ENCODE assay signal across 18 cellular contexts in genomic region chr12:96205909-96206308, GRCh38. TPM values are rescaled to one million over a fixed set of nuclear protein-coding genes. Genes with fewer than 3 reads are reported as not detected.
DNase-seq lines count a peak whose midpoint lies in the region; ATAC-seq and TF ChIP-seq lines count a peak whose summit lies in the region.
"Had no signal": no experiment of that assay in that cellular context is flagged by ENCODE, and none has a peak within 500 bp of the region (broad histone marks: within the 10 kb centered on the region; RNA-seq: fewer than 3 reads in every experiment).

No MANE protein-coding gene starts in this region.

- intact Hi-C loops in natural killer cell (cut with micrococcal nuclease) = no loop called here

- TF ChIP-seq CTCF in natural killer cell (IDR thresholded peaks at IDR 0.05) = no peak

- H3K27me3 Mint-ChIP-seq in natural killer cell (ENCODE audit: low read depth in 2 of 2) = peaks cover 0 to 7% of the 10 kb centered on the region in 2 donors
- no peaks in the 10 kb centered on the region for H3K27me3 Mint-ChIP-seq in natural killer cell treated with Interleukin-12 subunit alpha and Interleukin-12 subunit beta and Interleukin-15 and Interleukin-18, amount 100 ng/mL, for 72 hours
- H3K27me3 Mint-ChIP-seq in T-helper 1 cell treated with Interleukin-12 subunit alpha and Interleukin-12 subunit beta and Interleukin-4 antibody, amounts not matched to agents 30 μg/mL and 1 μg/mL, for 36 hours (ENCODE audit: low read depth) = no peaks in the 10 kb centered on the region
- no peaks in the 10 kb centered on the region for H3K27me3 Mint-ChIP-seq in central memory CD8-positive, alpha-beta T cell
- no peaks in the 10 kb centered on the region for H3K27me3 Mint-ChIP-seq in stimulated activated memory B cell treated with anti-CD40 and anti-IgM and Interleukin-4, amounts not matched to agents 10 μg/mL and 1 μg/mL and 100 μg/mL, for 72 hours

- ATAC-seq in natural killer cell = peak in 1 of 3 donors; percentile 58
- ATAC-seq in natural killer cell treated with Interleukin-12 subunit alpha and Interleukin-12 subunit beta and Interleukin-15 and Interleukin-18, amount 100 ng/mL, for 72 hours = no peak
- ATAC-seq in central memory CD8-positive, alpha-beta T cell (replicated peaks; ENCODE audit: extremely low read depth, poor library complexity, severe bottlenecking) = peak; percentile 69
- ATAC-seq in stimulated activated memory B cell treated with anti-CD40 and anti-IgM and Interleukin-4, amounts not matched to agents 10 μg/mL and 1 μg/mL and 100 μg/mL, for 72 hours = no peak
- ATAC-seq in HG03565 (IDR thresholded peaks at IDR 0.05; ENCODE audit: unreplicated experiment) = no peak
- no peak for ATAC-seq in HG02678 (IDR thresholded peaks at IDR 0.05; ENCODE audit: unreplicated experiment)
- ATAC-seq: HCT116 had no signal

- H3K4me1 Mint-ChIP-seq in natural killer cell = peaks cover 40 to 42% of the 10 kb centered on the region in 2 donors
- peaks cover 44 to 48% of the 10 kb centered on the region in 2 donors for H3K4me1 Mint-ChIP-seq in natural killer cell treated with Interleukin-12 subunit alpha and Interleukin-12 subunit beta and Interleukin-15 and Interleukin-18, amount 100 ng/mL, for 72 hours (ENCODE audit: low read depth in 2 of 2)
- H3K4me1 Mint-ChIP-seq in T-helper 1 cell treated with Interleukin-12 subunit alpha and Interleukin-12 subunit beta and Interleukin-4 antibody, amounts not matched to agents 30 μg/mL and 1 μg/mL, for 36 hours (ENCODE audit: low read depth) = peaks cover 72% of the 10 kb centered on the region
- peaks cover 63% of the 10 kb centered on the region for H3K4me1 Mint-ChIP-seq in central memory CD8-positive, alpha-beta T cell
- peaks cover 98% of the 10 kb centered on the region for H3K4me1 Mint-ChIP-seq in stimulated activated memory B cell treated with anti-CD40 and anti-IgM and Interleukin-4, amounts not matched to agents 10 μg/mL and 1 μg/mL and 100 μg/mL, for 72 hours

- no peak for DNase-seq in natural killer cell
- no peak for DNase-seq in natural killer cell treated with Interleukin-12 subunit alpha and Interleukin-12 subunit beta and Interleukin-15 and Interleukin-18, amount 100 ng/mL, for 72 hours (ENCODE audit: low spot score)
- no peak for DNase-seq in central memory CD8-positive, alpha-beta T cell (ENCODE audit: low spot score in 2 of 2)
- no peak for DNase-seq in NCI-H446 (lab: John Stamatoyannopoulos, UW)
- DNase-seq: effector CD8-positive, alpha-beta T cell; head of caudate nucleus; Kasumi-1; NCI-H187 treated with DMSO at 0.1 percent for 48 hours; NCI-H345; nucleus accumbens; PC-9; retina; substantia nigra had no signal

- H3K36me3 Mint-ChIP-seq in natural killer cell = no peaks in the 10 kb centered on the region
- H3K36me3 Mint-ChIP-seq in natural killer cell treated with Interleukin-12 subunit alpha and Interleukin-12 subunit beta and Interleukin-15 and Interleukin-18, amount 100 ng/mL, for 72 hours = no peaks in the 10 kb centered on the region
- H3K36me3 Mint-ChIP-seq in T-helper 1 cell treated with Interleukin-12 subunit alpha and Interleukin-12 subunit beta and Interleukin-4 antibody, amounts not matched to agents 30 μg/mL and 1 μg/mL, for 36 hours (ENCODE audit: low read depth) = peaks cover 34% of the 10 kb centered on the region
- peaks cover 7% of the 10 kb centered on the region for H3K36me3 Mint-ChIP-seq in central memory CD8-positive, alpha-beta T cell (ENCODE audit: insufficient read depth)
- peaks cover 22% of the 10 kb centered on the region for H3K36me3 Mint-ChIP-seq in stimulated activated memory B cell treated with anti-CD40 and anti-IgM and Interleukin-4, amounts not matched to agents 10 μg/mL and 1 μg/mL and 100 μg/mL, for 72 hours

- peak overlapping the region; percentile 40 for H3K4me3 Mint-ChIP-seq in natural killer cell
- H3K4me3 Mint-ChIP-seq in natural killer cell treated with Interleukin-12 subunit alpha and Interleukin-12 subunit beta and Interleukin-15 and Interleukin-18, amount 100 ng/mL, for 72 hours = no peak overlapping the region
- peak overlapping the region; percentile 13 for H3K4me3 Mint-ChIP-seq in T-helper 1 cell treated with Interleukin-12 subunit alpha and Interleukin-12 subunit beta and Interleukin-4 antibody, amounts not matched to agents 30 μg/mL and 1 μg/mL, for 36 hours
- H3K4me3 Mint-ChIP-seq in central memory CD8-positive, alpha-beta T cell = peak overlapping the region; percentile 27
- H3K4me3 Mint-ChIP-seq in stimulated activated memory B cell treated with anti-CD40 and anti-IgM and Interleukin-4, amounts not matched to agents 10 μg/mL and 1 μg/mL and 100 μg/mL, for 72 hours = no peak overlapping the region

- H3K9me3 Mint-ChIP-seq in natural killer cell = no peaks in the 10 kb centered on the region
- H3K9me3 Mint-ChIP-seq in natural killer cell treated with Interleukin-12 subunit alpha and Interleukin-12 subunit beta and Interleukin-15 and Interleukin-18, amount 100 ng/mL, for 72 hours = no peaks in the 10 kb centered on the region
- H3K9me3 Mint-ChIP-seq in T-helper 1 cell treated with Interleukin-12 subunit alpha and Interleukin-12 subunit beta and Interleukin-4 antibody, amounts not matched to agents 30 μg/mL and 1 μg/mL, for 36 hours = no peaks in the 10 kb centered on the region
- no peaks in the 10 kb centered on the region for H3K9me3 Mint-ChIP-seq in central memory CD8-positive, alpha-beta T cell
- no peaks in the 10 kb centered on the region for H3K9me3 Mint-ChIP-seq in stimulated activated memory B cell treated with anti-CD40 and anti-IgM and Interleukin-4, amounts not matched to agents 10 μg/mL and 1 μg/mL and 100 μg/mL, for 72 hours

- no peak overlapping the region for H3K27ac Mint-ChIP-seq in natural killer cell
- peak overlapping the region in 1 of 2 donors; percentile 72 for H3K27ac Mint-ChIP-seq in natural killer cell treated with Interleukin-12 subunit alpha and Interleukin-12 subunit beta and Interleukin-15 and Interleukin-18, amount 100 ng/mL, for 72 hours
- H3K27ac Mint-ChIP-seq in T-helper 1 cell treated with Interleukin-12 subunit alpha and Interleukin-12 subunit beta and Interleukin-4 antibody, amounts not matched to agents 30 μg/mL and 1 μg/mL, for 36 hours = peak overlapping the region; percentile 55
- peak overlapping the region; percentile 64 for H3K27ac Mint-ChIP-seq in central memory CD8-positive, alpha-beta T cell (ENCODE audit: low read depth)
- H3K27ac Mint-ChIP-seq in stimulated activated memory B cell treated with anti-CD40 and anti-IgM and Interleukin-4, amounts not matched to agents 10 μg/mL and 1 μg/mL and 100 μg/mL, for 72 hours = peak overlapping the region; percentile 13

RNA-seq across cellular contexts. Expression of gene ELK3, which starts 11.7 kb away (rescaled TPM):
- total RNA-seq in natural killer cell = 10 to 100 TPM; 17.8 to 28.8 (median 20.9) TPM
- total RNA-seq in natural killer cell treated with Interleukin-12 subunit alpha and Interleukin-12 subunit beta and Interleukin-15 and Interleukin-18, amount 100 ng/mL, for 72 hours = 10 to 100 TPM; 16.0 to 21.6 TPM

Comparison
In these comparisons a context has a peak if more than half of its experiments do, and no peak if none do; other contexts are left out.
1. H3K4me3 Mint-ChIP-seq: peak in natural killer cell (single experiment), T-helper 1 cell treated with Interleukin-12 subunit alpha and Interleukin-12 subunit beta and Interleukin-4 antibody, amounts not matched to agents 30 μg/mL and 1 μg/mL, for 36 hours (single experiment) and central memory CD8-positive, alpha-beta T cell (single experiment); none in natural killer cell treated with Interleukin-12 subunit alpha and Interleukin-12 subunit beta and Interleukin-15 and Interleukin-18, amount 100 ng/mL, for 72 hours (single experiment) and stimulated activated memory B cell treated with anti-CD40 and anti-IgM and Interleukin-4, amounts not matched to agents 10 μg/mL and 1 μg/mL and 100 μg/mL, for 72 hours (single experiment).
2. H3K27ac Mint-ChIP-seq: peak in T-helper 1 cell treated with Interleukin-12 subunit alpha and Interleukin-12 subunit beta and Interleukin-4 antibody, amounts not matched to agents 30 μg/mL and 1 μg/mL, for 36 hours (single experiment), central memory CD8-positive, alpha-beta T cell (single experiment) and stimulated activated memory B cell treated with anti-CD40 and anti-IgM and Interleukin-4, amounts not matched to agents 10 μg/mL and 1 μg/mL and 100 μg/mL, for 72 hours (single experiment); none in natural killer cell (0 of 2).